ENCODE assay signal across 1 cellular context in the genomic region with DNA sequence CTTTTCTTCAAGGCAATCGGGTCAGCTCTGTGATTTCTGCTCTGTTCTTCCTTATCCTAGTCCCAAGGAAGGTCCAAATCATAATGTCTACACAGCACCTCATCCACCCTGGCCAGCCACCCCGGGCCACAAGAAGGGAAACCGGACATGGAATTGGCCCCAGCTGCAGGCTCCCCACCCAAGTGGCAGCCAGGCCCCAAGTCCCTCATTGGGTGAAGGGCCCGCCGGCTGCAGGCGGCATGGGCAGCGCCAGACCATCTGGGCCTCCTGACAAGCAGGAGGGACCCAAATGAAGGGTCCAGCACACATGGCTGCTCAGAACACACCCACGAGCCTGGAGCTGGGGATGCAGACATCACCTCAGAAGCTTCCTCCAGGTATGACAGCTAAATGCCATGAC.
TF ChIP-seq lines count a peak whose summit lies in the region.

No MANE protein-coding gene starts in this region.

TF ChIP-seq in WTC11, 78 proteins besides CTCF, POLR2A, EP300 and RAD21 (continued from another document):
- TF ChIP-seq, protein P1, sequence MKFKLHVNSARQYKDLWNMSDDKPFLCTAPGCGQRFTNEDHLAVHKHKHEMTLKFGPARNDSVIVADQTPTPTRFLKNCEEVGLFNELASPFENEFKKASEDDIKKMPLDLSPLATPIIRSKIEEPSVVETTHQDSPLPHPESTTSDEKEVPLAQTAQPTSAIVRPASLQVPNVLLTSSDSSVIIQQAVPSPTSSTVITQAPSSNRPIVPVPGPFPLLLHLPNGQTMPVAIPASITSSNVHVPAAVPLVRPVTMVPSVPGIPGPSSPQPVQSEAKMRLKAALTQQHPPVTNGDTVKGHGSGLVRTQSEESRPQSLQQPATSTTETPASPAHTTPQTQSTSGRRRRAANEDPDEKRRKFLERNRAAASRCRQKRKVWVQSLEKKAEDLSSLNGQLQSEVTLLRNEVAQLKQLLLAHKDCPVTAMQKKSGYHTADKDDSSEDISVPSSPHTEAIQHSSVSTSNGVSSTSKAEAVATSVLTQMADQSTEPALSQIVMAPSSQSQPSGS (CRISPR knock-in tag; IDR thresholded peaks at IDR 0.05; ENCODE audit: borderline replicate concordance, low read depth): no peak
- TF ChIP-seq FOXP1 (CRISPR knock-in tag; IDR thresholded peaks at IDR 0.05; ENCODE audit: borderline replicate concordance) (no peak), ZNF317 (CRISPR knock-in tag; IDR thresholded peaks at IDR 0.05; ENCODE audit: borderline replicate concordance, low read depth) (no peak), ZNF416 (CRISPR knock-in tag; IDR thresholded peaks at IDR 0.05) (no peak), TEAD4 (CRISPR knock-in tag; IDR thresholded peaks at IDR 0.05) (no peak), ZNF219 (CRISPR knock-in tag; IDR thresholded peaks at IDR 0.05; ENCODE audit: borderline replicate concordance) (no peak), ZNF121 (CRISPR knock-in tag; IDR thresholded peaks at IDR 0.05) (no peak)
- TF ChIP-seq, protein P2, sequence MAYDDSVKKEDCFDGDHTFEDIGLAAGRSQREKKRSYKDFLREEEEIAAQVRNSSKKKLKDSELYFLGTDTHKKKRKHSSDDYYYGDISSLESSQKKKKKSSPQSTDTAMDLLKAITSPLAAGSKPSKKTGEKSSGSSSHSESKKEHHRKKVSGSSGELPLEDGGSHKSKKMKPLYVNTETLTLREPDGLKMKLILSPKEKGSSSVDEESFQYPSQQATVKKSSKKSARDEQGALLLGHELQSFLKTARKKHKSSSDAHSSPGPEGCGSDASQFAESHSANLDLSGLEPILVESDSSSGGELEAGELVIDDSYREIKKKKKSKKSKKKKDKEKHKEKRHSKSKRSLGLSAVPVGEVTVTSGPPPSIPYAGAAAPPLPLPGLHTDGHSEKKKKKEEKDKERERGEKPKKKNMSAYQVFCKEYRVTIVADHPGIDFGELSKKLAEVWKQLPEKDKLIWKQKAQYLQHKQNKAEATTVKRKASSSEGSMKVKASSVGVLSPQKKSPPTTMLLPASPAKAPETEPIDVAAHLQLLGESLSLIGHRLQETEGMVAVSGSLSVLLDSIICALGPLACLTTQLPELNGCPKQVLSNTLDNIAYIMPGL (CRISPR knock-in tag; IDR thresholded peaks at IDR 0.05): no peak
- TF ChIP-seq, protein P3, sequence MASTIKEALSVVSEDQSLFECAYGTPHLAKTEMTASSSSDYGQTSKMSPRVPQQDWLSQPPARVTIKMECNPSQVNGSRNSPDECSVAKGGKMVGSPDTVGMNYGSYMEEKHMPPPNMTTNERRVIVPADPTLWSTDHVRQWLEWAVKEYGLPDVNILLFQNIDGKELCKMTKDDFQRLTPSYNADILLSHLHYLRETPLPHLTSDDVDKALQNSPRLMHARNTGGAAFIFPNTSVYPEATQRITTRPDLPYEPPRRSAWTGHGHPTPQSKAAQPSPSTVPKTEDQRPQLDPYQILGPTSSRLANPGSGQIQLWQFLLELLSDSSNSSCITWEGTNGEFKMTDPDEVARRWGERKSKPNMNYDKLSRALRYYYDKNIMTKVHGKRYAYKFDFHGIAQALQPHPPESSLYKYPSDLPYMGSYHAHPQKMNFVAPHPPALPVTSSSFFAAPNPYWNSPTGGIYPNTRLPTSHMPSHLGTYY (CRISPR knock-in tag; IDR thresholded peaks at IDR 0.05): no peak
- TF ChIP-seq, protein P4, sequence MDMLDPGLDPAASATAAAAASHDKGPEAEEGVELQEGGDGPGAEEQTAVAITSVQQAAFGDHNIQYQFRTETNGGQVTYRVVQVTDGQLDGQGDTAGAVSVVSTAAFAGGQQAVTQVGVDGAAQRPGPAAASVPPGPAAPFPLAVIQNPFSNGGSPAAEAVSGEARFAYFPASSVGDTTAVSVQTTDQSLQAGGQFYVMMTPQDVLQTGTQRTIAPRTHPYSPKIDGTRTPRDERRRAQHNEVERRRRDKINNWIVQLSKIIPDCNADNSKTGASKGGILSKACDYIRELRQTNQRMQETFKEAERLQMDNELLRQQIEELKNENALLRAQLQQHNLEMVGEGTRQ (CRISPR knock-in tag; IDR thresholded peaks at IDR 0.05): no peak
- TF ChIP-seq, protein P5, sequence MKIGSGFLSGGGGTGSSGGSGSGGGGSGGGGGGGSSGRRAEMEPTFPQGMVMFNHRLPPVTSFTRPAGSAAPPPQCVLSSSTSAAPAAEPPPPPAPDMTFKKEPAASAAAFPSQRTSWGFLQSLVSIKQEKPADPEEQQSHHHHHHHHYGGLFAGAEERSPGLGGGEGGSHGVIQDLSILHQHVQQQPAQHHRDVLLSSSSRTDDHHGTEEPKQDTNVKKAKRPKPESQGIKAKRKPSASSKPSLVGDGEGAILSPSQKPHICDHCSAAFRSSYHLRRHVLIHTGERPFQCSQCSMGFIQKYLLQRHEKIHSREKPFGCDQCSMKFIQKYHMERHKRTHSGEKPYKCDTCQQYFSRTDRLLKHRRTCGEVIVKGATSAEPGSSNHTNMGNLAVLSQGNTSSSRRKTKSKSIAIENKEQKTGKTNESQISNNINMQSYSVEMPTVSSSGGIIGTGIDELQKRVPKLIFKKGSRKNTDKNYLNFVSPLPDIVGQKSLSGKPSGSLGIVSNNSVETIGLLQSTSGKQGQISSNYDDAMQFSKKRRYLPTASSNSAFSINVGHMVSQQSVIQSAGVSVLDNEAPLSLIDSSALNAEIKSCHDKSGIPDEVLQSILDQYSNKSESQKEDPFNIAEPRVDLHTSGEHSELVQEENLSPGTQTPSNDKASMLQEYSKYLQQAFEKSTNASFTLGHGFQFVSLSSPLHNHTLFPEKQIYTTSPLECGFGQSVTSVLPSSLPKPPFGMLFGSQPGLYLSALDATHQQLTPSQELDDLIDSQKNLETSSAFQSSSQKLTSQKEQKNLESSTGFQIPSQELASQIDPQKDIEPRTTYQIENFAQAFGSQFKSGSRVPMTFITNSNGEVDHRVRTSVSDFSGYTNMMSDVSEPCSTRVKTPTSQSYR (CRISPR knock-in tag; IDR thresholded peaks at IDR 0.05): no peak
